9 cellular contexts compared by ENCODE assay signal in the genomic region with DNA sequence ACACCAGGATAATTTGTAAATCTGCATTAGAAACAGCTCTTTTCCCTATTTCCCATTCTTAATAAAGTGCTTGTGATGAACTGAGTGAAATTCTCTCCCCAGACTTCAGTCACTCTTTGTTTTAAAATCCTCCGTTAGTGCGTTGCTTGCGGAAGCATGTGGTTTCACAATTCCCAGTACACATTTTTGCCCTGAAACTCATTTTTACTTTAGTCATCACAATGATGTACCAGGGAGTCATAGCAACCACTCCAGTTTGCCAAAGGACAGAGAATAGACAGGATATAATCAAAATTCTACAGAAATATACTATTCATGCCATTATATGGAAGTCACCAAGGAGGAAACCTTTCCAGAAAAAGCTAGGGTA. TPM values are rescaled to one million over a fixed set of nuclear protein-coding genes. Genes with fewer than 3 reads are reported as not detected.
A peak's percentile ranks its signal among the peaks of the same experiment; 100 is the strongest.
DNase-seq lines count a peak whose midpoint lies in the region; ATAC-seq, FAIRE-seq and TF ChIP-seq lines count a peak whose summit lies in the region.
"Had no signal": no experiment of that assay in that cellular context is flagged by ENCODE, and none has a peak within 500 bp of the region (broad histone marks: within the 10 kb centered on the region; RNA-seq: fewer than 3 reads in every experiment).

No MANE protein-coding gene starts in this region.

- POLR2A ChIA-PET in OCI-LY7 (lab: Charles Lee), result no interaction called here

- no TSS peak for BruUV-seq in OCI-LY7 (replicated peaks; lab: Mats Ljungman, UMichigan)

- intact Hi-C loops in OCI-LY7 (cut with micrococcal nuclease; ENCODE audit: unreplicated experiment), result no loop called here

- no peaks in the 10 kb centered on the region for H3K27me3 ChIP-seq in bronchial epithelial cell (ENCODE audit: control insufficient read depth, insufficient read depth, low read length)

- ATAC-seq in activated naive CD8-positive, alpha-beta T cell treated with anti-CD3 and anti-CD28 coated beads, Interleukin-2, amount 50 U/mL, for 24 hours, result no peak

- no peak overlapping the region for H2AFZ ChIP-seq in OCI-LY7 (ENCODE audit: low read length)

- H3K27ac ChIP-seq in skin epidermis (peak overlapping the region in 11 of 21 experiments; percentile 8 to 83 (median 32)), OCI-LY7 (ENCODE audit: low read depth, low read length, poor library complexity, severe bottlenecking) (no peak overlapping the region)

- H3K4me3 ChIP-seq in bronchial epithelial cell (ENCODE audit: low read depth, low read length) (no peak overlapping the region), skin epidermis (no peak overlapping the region), OCI-LY7 (ENCODE audit: low read depth, low read length, poor library complexity, severe bottlenecking) (no peak overlapping the region)

- no peak overlapping the region for H3K4me2 ChIP-seq in OCI-LY7 (ENCODE audit: low read length)

- no peak overlapping the region for H3K27ac Mint-ChIP-seq in activated naive CD8-positive, alpha-beta T cell treated with anti-CD3 and anti-CD28 coated beads, Interleukin-2, amount 50 U/mL, for 24 hours

- peaks cover 7% of the 10 kb centered on the region for H3K9me3 Mint-ChIP-seq in activated naive CD8-positive, alpha-beta T cell treated with anti-CD3 and anti-CD28 coated beads, Interleukin-2, amount 50 U/mL, for 24 hours

- no peaks in the 10 kb centered on the region for H3K9me3 ChIP-seq in OCI-LY7 (ENCODE audit: low read length)

- H3K4me1 ChIP-seq in OCI-LY7 (ENCODE audit: insufficient read depth, low read length, poor library complexity, severe bottlenecking), result no peaks in the 10 kb centered on the region

- FAIRE-seq in bronchial epithelial cell (lab: Jason Lieb, UNC) (no peak), RCC 7860 (lab: Jason Lieb, UNC) (no peak)

- no peaks in the 10 kb centered on the region for H3K79me2 ChIP-seq in OCI-LY7 (ENCODE audit: insufficient read depth, low read depth, low read length)

- H3K36me3 ChIP-seq in bronchial epithelial cell (ENCODE audit: control insufficient read depth, insufficient read depth, low read length), result no peaks in the 10 kb centered on the region
- H3K36me3 ChIP-seq in OCI-LY7 (ENCODE audit: insufficient read depth, low read length), result no peaks in the 10 kb centered on the region; the same call in 1 of the 2 replicates

- H3K4me1 Mint-ChIP-seq in activated naive CD8-positive, alpha-beta T cell treated with anti-CD3 and anti-CD28 coated beads, Interleukin-2, amount 50 U/mL, for 24 hours, result no peaks in the 10 kb centered on the region
- H3K4me1 Mint-ChIP-seq: neural crest cell had no signal

- no peaks in the 10 kb centered on the region for H4K20me1 ChIP-seq in OCI-LY7 (ENCODE audit: insufficient read depth, low read length)

- peaks cover 1% of the 10 kb centered on the region for H3K36me3 Mint-ChIP-seq in activated naive CD8-positive, alpha-beta T cell treated with anti-CD3 and anti-CD28 coated beads, Interleukin-2, amount 50 U/mL, for 24 hours (ENCODE audit: low read depth)

- H3K4me3 Mint-ChIP-seq in activated naive CD8-positive, alpha-beta T cell treated with anti-CD3 and anti-CD28 coated beads, Interleukin-2, amount 50 U/mL, for 24 hours, result no peak overlapping the region
- H3K4me3 Mint-ChIP-seq: neural crest cell had no signal

- H3K9me2 ChIP-seq in OCI-LY7 (ENCODE audit: insufficient read depth, low read length), result no peaks in the 10 kb centered on the region

- no peak for TF ChIP-seq CTCF in bronchial epithelial cell (IDR thresholded peaks at IDR 0.05; ENCODE audit: insufficient read depth, low read length, severe bottlenecking)
- no peak for TF ChIP-seq CTCF in OCI-LY7 (conservative IDR thresholded peaks at IDR 0.05; ENCODE audit: low read length)

- peaks cover 4% of the 10 kb centered on the region for H3K27me3 Mint-ChIP-seq in activated naive CD8-positive, alpha-beta T cell treated with anti-CD3 and anti-CD28 coated beads, Interleukin-2, amount 50 U/mL, for 24 hours

- DNase-seq in HS-5 (ENCODE audit: low read depth), result peak; percentile 83
- peak; percentile 94 for DNase-seq in bronchial epithelial cell (ENCODE audit: low read depth)
- DNase-seq in hepatic stellate cell (ENCODE audit: low spot score), result peak; percentile 84
- no peak for DNase-seq in DMS114 treated with DMSO at 0.1 percent for 48 hours (lab: John Stamatoyannopoulos, UW; ENCODE audit: unreplicated experiment)
- no peak for DNase-seq in activated naive CD8-positive, alpha-beta T cell treated with anti-CD3 and anti-CD28 coated beads, Interleukin-2, amount 50 U/mL, for 24 hours
- DNase-seq in OCI-LY7 (ENCODE audit: low spot score), result no peak
- DNase-seq in RCC 7860 (ENCODE audit: low spot score), result no peak

- CTCF ChIA-PET in OCI-LY7 (lab: Charles Lee; ENCODE audit: unreplicated experiment), result no interaction called here

RNA-seq across cellular contexts. Expression of gene GPR135, which starts 57.9 kb away (rescaled TPM):
- 0.26 and 0.64 TPM in 2 replicates for total RNA-seq in bronchial epithelial cell
- total RNA-seq in OCI-LY7 (2014; rRNA removed; shearing (Covaris generic)), result 4.8 and 6.5 TPM in 2 replicates
- 10.7 and 10.9 TPM in 2 replicates for total RNA-seq in OCI-LY7 (2022)

Comparison
In these comparisons a context has a peak if more than half of its experiments do, and no peak if none do; other contexts are left out.
1. DNase-seq: peak in HS-5 (single experiment), bronchial epithelial cell (single experiment) and hepatic stellate cell (single experiment); none in DMS114 treated with DMSO at 0.1 percent for 48 hours (single experiment), activated naive CD8-positive, alpha-beta T cell treated with anti-CD3 and anti-CD28 coated beads, Interleukin-2, amount 50 U/mL, for 24 hours (single experiment), OCI-LY7 (single experiment) and RCC 7860 (single experiment).